ENCODE assay signal across 9 cellular contexts in genomic region chr17:62093188-62094155, GRCh38. TPM values are rescaled to one million over a fixed set of nuclear protein-coding genes. Genes with fewer than 3 reads are reported as not detected.
DNase-seq lines count a peak whose midpoint lies in the region; ATAC-seq and TF ChIP-seq lines count a peak whose summit lies in the region.
"Had no signal": no experiment of that assay in that cellular context is flagged by ENCODE, and none has a peak within 500 bp of the region (broad histone marks: within the 10 kb centered on the region; RNA-seq: fewer than 3 reads in every experiment).

No MANE protein-coding gene starts in this region.

- H2AFZ ChIP-seq in GM23248: no peak overlapping the region

- in situ Hi-C loops in GM23248 (cut with MboI): no loop called here

- H3K4me2 ChIP-seq in GM23248 (ENCODE audit: unreplicated experiment): peak overlapping the region; percentile 47

- intact Hi-C loops in left ventricle myocardium superior (cut with micrococcal nuclease): no loop called here

- no peaks in the 10 kb centered on the region for H3K27me3 ChIP-seq in GM23248 (replicated peaks; ENCODE audit: insufficient read depth)

- H3K36me3 ChIP-seq in GM23248 (ENCODE audit: low read depth): no peaks in the 10 kb centered on the region

- H4K20me1 ChIP-seq in GM23248 (ENCODE audit: insufficient read depth): no peaks in the 10 kb centered on the region

- no peak overlapping the region for H3K4me3 ChIP-seq in GM23248
- H3K4me3 ChIP-seq in fibroblast of pulmonary artery (replicated peaks; ENCODE audit: low read depth, low read length): no peak overlapping the region
- H3K4me3 ChIP-seq: psoas muscle had no signal

- peak overlapping the region; percentile 58 for H3K27ac ChIP-seq in GM23248
- H3K27ac ChIP-seq: psoas muscle had no signal

- H3K4me1 ChIP-seq in GM23248 (ENCODE audit: insufficient read depth): peaks cover 32% of the 10 kb centered on the region
- H3K4me1 ChIP-seq: psoas muscle had no signal

- WGBS in GM23248 (ENCODE audit: low coverage in 1 of 2, low lambda C conversion rate in 2 of 2, missing lambda C conversion rate in 2 of 2), 2 experiments: 56 to 61% methylated on average over 7 of the region's 7 CpGs

- H3F3A ChIP-seq in GM23248 (ENCODE audit: insufficient read depth): peaks cover 33% of the 10 kb centered on the region

- no peaks in the 10 kb centered on the region for H3K9me3 ChIP-seq in GM23248 (ENCODE audit: low read depth)
- H3K9me3 ChIP-seq: psoas muscle had no signal

- H3K9me2 ChIP-seq in GM23248 (ENCODE audit: insufficient read depth): no peaks in the 10 kb centered on the region

- H3K9ac ChIP-seq in GM23248: no peak overlapping the region

- DNase-seq in GM23248 (peak; percentile 97), LoVo (ENCODE audit: low spot score) (peak; percentile 34), fibroblast of pulmonary artery (ENCODE audit: low read depth) (peak; percentile 69), DMS 273 (lab: John Stamatoyannopoulos, UW; ENCODE audit: unreplicated experiment) (no peak), NCI-H1930 (lab: John Stamatoyannopoulos, UW) (no peak), NK-92 (lab: John Stamatoyannopoulos, UW; ENCODE audit: unreplicated experiment) (no peak), left ventricle myocardium superior (no peak)
- DNase-seq: psoas muscle had no signal

- no peaks in the 10 kb centered on the region for H3K79me2 ChIP-seq in GM23248 (ENCODE audit: insufficient read depth)

- TF ChIP-seq CTCF in fibroblast of pulmonary artery (IDR thresholded peaks at IDR 0.05; ENCODE audit: low read length, missing control alignments): no peak

- ATAC-seq in GM18511 (IDR thresholded peaks at IDR 0.05; ENCODE audit: unreplicated experiment) (peak; percentile 92), left ventricle myocardium superior (no peak)

RNA-seq across cellular contexts. Expression of gene MED13, which starts 28.4 kb away (rescaled TPM):
- total RNA-seq in GM23248 (2014; rRNA removed; shearing (Covaris generic)): 25.2 and 51.6 TPM in 2 replicates
- polyA plus RNA-seq in GM23248 (2016; fragmentation: Nextera tagmentation; extraction: Ambion mirVana): 4.3 and 4.6 TPM in 2 replicates
- 25.7 TPM for total RNA-seq in left ventricle myocardium superior

Comparison
In these comparisons a context has a peak if more than half of its experiments do, and no peak if none do; other contexts are left out.
1. DNase-seq: peak in GM23248 (single experiment), LoVo (single experiment) and fibroblast of pulmonary artery (single experiment); none in DMS 273 (single experiment), NCI-H1930 (0 of 2), NK-92 (single experiment) and left ventricle myocardium superior (single experiment).